Comparison of ENCODE assay signal across 8 cellular contexts in the genomic region with DNA sequence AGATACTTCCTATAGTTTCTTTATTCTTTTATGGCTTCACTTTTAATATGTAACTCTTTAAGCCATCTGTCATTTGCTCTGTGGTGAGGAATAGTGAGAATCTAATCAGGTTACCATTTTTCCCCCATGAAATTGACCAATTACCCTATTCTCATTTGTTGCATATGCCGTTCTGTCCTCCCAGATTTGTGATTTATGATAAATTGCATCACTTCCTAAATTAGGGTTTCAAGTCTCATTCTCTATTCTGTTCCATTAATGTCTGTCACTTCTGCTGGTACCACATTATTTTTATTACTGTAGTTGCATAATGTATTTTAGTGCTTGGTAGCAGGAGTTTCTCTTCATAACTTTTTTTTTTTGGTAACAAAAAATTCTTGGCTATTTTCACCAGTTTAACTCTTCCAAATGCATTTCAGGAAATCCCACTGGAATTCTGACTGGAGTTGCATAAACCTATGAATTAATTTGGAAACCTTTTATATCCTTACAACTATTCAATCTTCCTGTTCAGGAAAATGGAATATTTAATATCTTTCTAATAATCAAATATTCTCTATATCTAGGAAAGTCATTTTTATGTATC. TPM values are rescaled to one million over a fixed set of nuclear protein-coding genes. Genes with fewer than 3 reads are reported as not detected.
A peak's percentile ranks its signal among the peaks of the same experiment; 100 is the strongest.
DNase-seq lines count a peak whose midpoint lies in the region; TF ChIP-seq lines count a peak whose summit lies in the region.

No MANE protein-coding gene starts in this region.

- no peaks in the 10 kb centered on the region for H3K27me3 ChIP-seq in skeletal muscle tissue (ENCODE audit: control insufficient read depth in 3 of 3, insufficient read depth in 3 of 3, low read length in 3 of 3)

- peak; percentile 9 for DNase-seq in SKM-1 treated with dmso at 0.1 percent for 144 hours (lab: John Stamatoyannopoulos, UW; ENCODE audit: unreplicated experiment)
- no peak for DNase-seq in SKM-1 (lab: John Stamatoyannopoulos, UW; ENCODE audit: unreplicated experiment)
- peak; percentile 100 for DNase-seq in NOMO-1 treated with DMSO at 0.1 percent for 48 hours (lab: John Stamatoyannopoulos, UW; ENCODE audit: unreplicated experiment)
- no peak for DNase-seq in stimulated activated CD8-positive, alpha-beta memory T cell treated with anti-CD3 and anti-CD28 coated beads, Interleukin-4, amount 100 ng/mL, for 48 hours
- DNase-seq in NCI-H1694 treated with DMSO at 0.1 percent for 48 hours (lab: John Stamatoyannopoulos, UW): no peak
- DNase-seq in progenitor cell of endocrine pancreas (ENCODE audit: low spot score, unreplicated experiment): no peak

- peaks cover 9% of the 10 kb centered on the region for H3K9me3 Mint-ChIP-seq in dendritic cell treated with granulocyte-macrophage colony-stimulating factor and Interleukin-4, amounts not matched to agents 40 ng/mL and 50 ng/mL, for 4 days
- peaks cover 3% of the 10 kb centered on the region for H3K9me3 Mint-ChIP-seq in progenitor cell of endocrine pancreas (ENCODE audit: low read depth)

- H3K4me3 Mint-ChIP-seq in dendritic cell treated with granulocyte-macrophage colony-stimulating factor and Interleukin-4, amounts not matched to agents 40 ng/mL and 50 ng/mL, for 4 days: no peak overlapping the region
- H3K4me3 Mint-ChIP-seq in progenitor cell of endocrine pancreas (ENCODE audit: low read depth): no peak overlapping the region

- H3K27ac ChIP-seq in skeletal muscle tissue (ENCODE audit: low read depth, low read length): peak overlapping the region; percentile 10

- intact Hi-C loops in dendritic cell treated with granulocyte-macrophage colony-stimulating factor and Interleukin-4, amounts not matched to agents 40 ng/mL and 50 ng/mL, for 4 days (cut with micrococcal nuclease): loop anchor here (5.0 kb wide), 1 partner anchor 513 kb away; the partner anchor contains the start of gene SAMD9L

- peak overlapping the region; percentile 80 for H3K27ac Mint-ChIP-seq in dendritic cell treated with granulocyte-macrophage colony-stimulating factor and Interleukin-4, amounts not matched to agents 40 ng/mL and 50 ng/mL, for 4 days
- H3K27ac Mint-ChIP-seq in progenitor cell of endocrine pancreas: no peak overlapping the region

- peaks cover 2 to 24% (median 6%) of the 10 kb centered on the region in 3 donors for H3K4me1 ChIP-seq in skeletal muscle tissue (ENCODE audit: control insufficient read depth in 3 of 3, insufficient read depth in 3 of 3, low read length in 3 of 3)

- no peak overlapping the region for H3K9ac ChIP-seq in skeletal muscle tissue (ENCODE audit: low read depth in 1 of 3, low read length in 3 of 3)

- H3K4me3 ChIP-seq in skeletal muscle tissue (ENCODE audit: low read length in 3 of 3): no peak overlapping the region

- no peaks in the 10 kb centered on the region for H3K36me3 Mint-ChIP-seq in dendritic cell treated with granulocyte-macrophage colony-stimulating factor and Interleukin-4, amounts not matched to agents 40 ng/mL and 50 ng/mL, for 4 days (ENCODE audit: low read depth)
- no peaks in the 10 kb centered on the region for H3K36me3 Mint-ChIP-seq in progenitor cell of endocrine pancreas (ENCODE audit: insufficient read depth)

- TF ChIP-seq CTCF in progenitor cell of endocrine pancreas (IDR thresholded peaks at IDR 0.05; ENCODE audit: unreplicated experiment): no peak

- peaks cover 38% of the 10 kb centered on the region for H3K4me1 Mint-ChIP-seq in dendritic cell treated with granulocyte-macrophage colony-stimulating factor and Interleukin-4, amounts not matched to agents 40 ng/mL and 50 ng/mL, for 4 days (ENCODE audit: low read depth)
- peaks cover 12% of the 10 kb centered on the region for H3K4me1 Mint-ChIP-seq in progenitor cell of endocrine pancreas (ENCODE audit: low read depth)

- no peaks in the 10 kb centered on the region for H3K36me3 ChIP-seq in skeletal muscle tissue (ENCODE audit: control insufficient read depth in 3 of 3, insufficient read depth in 3 of 3, low read length in 3 of 3)

- H3K9me3 ChIP-seq in skeletal muscle tissue (ENCODE audit: control insufficient read depth in 3 of 3, low read length in 3 of 3): no peaks in the 10 kb centered on the region

- H3K27me3 Mint-ChIP-seq in dendritic cell treated with granulocyte-macrophage colony-stimulating factor and Interleukin-4, amounts not matched to agents 40 ng/mL and 50 ng/mL, for 4 days: no peaks in the 10 kb centered on the region
- H3K27me3 Mint-ChIP-seq in progenitor cell of endocrine pancreas: peaks cover 21% of the 10 kb centered on the region

RNA-seq across cellular contexts. Expression of gene FAM133B, which starts 44.0 kb away (rescaled TPM):
- total RNA-seq in skeletal muscle tissue (19.8 TPM), progenitor cell of endocrine pancreas (37.8 and 38.9 TPM in 2 replicates)

Comparison
In these comparisons a context has a peak if more than half of its experiments do, and no peak if none do; other contexts are left out.
1. DNase-seq: peak in SKM-1 treated with dmso at 0.1 percent for 144 hours (single experiment) and NOMO-1 treated with DMSO at 0.1 percent for 48 hours (single experiment); none in SKM-1 (single experiment), stimulated activated CD8-positive, alpha-beta memory T cell treated with anti-CD3 and anti-CD28 coated beads, Interleukin-4, amount 100 ng/mL, for 48 hours (single experiment), NCI-H1694 treated with DMSO at 0.1 percent for 48 hours (single experiment) and progenitor cell of endocrine pancreas (single experiment).